In the genomic region with DNA sequence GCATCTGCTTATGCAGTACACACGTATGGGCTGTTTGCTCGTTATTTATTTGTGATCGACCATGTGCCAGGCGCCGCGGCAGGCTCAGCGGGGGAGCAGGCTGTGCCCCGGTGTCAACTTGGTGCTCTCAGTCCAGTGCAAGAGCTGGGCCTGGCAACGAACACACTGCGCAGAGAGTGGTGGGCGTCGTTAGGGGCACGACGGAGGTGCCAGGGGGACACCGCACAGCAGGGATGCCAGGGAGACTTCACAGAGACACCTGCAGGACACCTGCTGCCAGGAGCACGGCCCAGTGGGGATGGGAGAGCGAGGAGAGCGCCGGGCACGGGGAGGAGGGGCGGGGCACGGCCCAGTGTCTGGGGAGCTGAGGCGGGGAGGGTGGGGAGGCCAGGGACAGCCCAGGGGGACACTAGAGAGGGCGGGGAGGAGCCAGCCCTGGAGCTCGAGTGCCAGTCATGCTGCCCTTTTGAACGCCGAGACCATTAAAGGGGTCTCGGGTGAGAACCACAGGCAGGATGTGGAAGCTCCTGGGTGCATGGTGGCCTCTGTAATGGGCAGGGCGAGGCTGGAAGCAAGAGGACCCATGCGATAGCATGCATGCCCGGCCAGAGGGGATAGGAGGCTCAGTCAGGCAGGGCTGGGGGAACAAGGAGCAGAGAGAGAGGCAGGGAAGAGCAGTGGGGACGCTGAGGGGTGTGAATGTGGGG, we compare ENCODE assay signal across 16 cellular contexts. TPM values are rescaled to one million over a fixed set of nuclear protein-coding genes. Genes with fewer than 3 reads are reported as not detected.
DNase-seq lines count a peak whose midpoint lies in the region; ATAC-seq, FAIRE-seq and TF ChIP-seq lines count a peak whose summit lies in the region.
"Had no signal": no experiment of that assay in that cellular context is flagged by ENCODE, and none has a peak within 500 bp of the region (broad histone marks: within the 10 kb centered on the region; RNA-seq: fewer than 3 reads in every experiment).

No MANE protein-coding gene starts in this region.

- H3K36me3 Mint-ChIP-seq in activated T-cell treated with anti-CD3 and anti-CD28 coated beads, Interleukin-2, amount 50 U/mL, for 72 hours (ENCODE audit: insufficient read depth in 2 of 2) = peaks cover 5 to 6% of the 10 kb centered on the region in 2 donors
- no peaks in the 10 kb centered on the region for H3K36me3 Mint-ChIP-seq in stimulated activated memory B cell treated with anti-CD40 and anti-IgM and Interleukin-4, amounts not matched to agents 10 μg/mL and 1 μg/mL and 100 μg/mL, for 72 hours
- no peaks in the 10 kb centered on the region for H3K36me3 Mint-ChIP-seq in progenitor cell of endocrine pancreas (ENCODE audit: insufficient read depth)

- no peak for FAIRE-seq in kidney (lab: Jason Lieb, UNC)
- FAIRE-seq: HepG2 had no signal

- H3K27me3 Mint-ChIP-seq in activated T-cell treated with anti-CD3 and anti-CD28 coated beads, Interleukin-2, amount 50 U/mL, for 72 hours (ENCODE audit: low read depth) = peaks cover 67% of the 10 kb centered on the region
- peaks cover 70% of the 10 kb centered on the region for H3K27me3 Mint-ChIP-seq in stimulated activated memory B cell treated with anti-CD40 and anti-IgM and Interleukin-4, amounts not matched to agents 10 μg/mL and 1 μg/mL and 100 μg/mL, for 72 hours
- H3K27me3 Mint-ChIP-seq in progenitor cell of endocrine pancreas = peaks cover 76% of the 10 kb centered on the region

- no peak overlapping the region for H3K27ac ChIP-seq in kidney (ENCODE audit: low read depth in 2 of 2, low read length in 2 of 2)

- no peak for DNase-seq in activated T-cell treated with anti-CD3 and anti-CD28 coated beads, Interleukin-2, amount 50 U/mL, for 72 hours
- DNase-seq in activated T-cell treated with anti-CD3 and anti-CD28 coated beads, Interleukin-2, amount 50 U/mL, for 1 hour = no peak
- DNase-seq in NCI-H2171 treated with DMSO at 0.1 percent for 48 hours (lab: John Stamatoyannopoulos, UW) (peak; percentile 77), kidney (peak; percentile 72), progenitor cell of endocrine pancreas (ENCODE audit: low spot score, unreplicated experiment) (no peak), NCI-H187 (lab: John Stamatoyannopoulos, UW) (no peak)
- DNase-seq: ACHN, BE2C, NCI-H1092 treated with DMSO at 0.1 percent for 48 hours, NCI-H2081 treated with DMSO at 0.1 percent for 48 hours, NCI-H226, NCI-H82 had no signal

- intact Hi-C loops in kidney (cut with DNase I) = loop anchor here (10.0 kb wide), 1 partner anchor 196 kb away; no protein-coding TSS in a partner anchor

- TF ChIP-seq CTCF in kidney (IDR thresholded peaks at IDR 0.05; ENCODE audit: borderline replicate concordance, extremely low read depth, insufficient read depth) = no peak
- no peak for TF ChIP-seq CTCF in progenitor cell of endocrine pancreas (IDR thresholded peaks at IDR 0.05; ENCODE audit: unreplicated experiment)

- peak overlapping the region; percentile 44 to 65 for H3K4me3 Mint-ChIP-seq in activated T-cell treated with anti-CD3 and anti-CD28 coated beads, Interleukin-2, amount 50 U/mL, for 72 hours
- peak overlapping the region; percentile 3 for H3K4me3 Mint-ChIP-seq in stimulated activated memory B cell treated with anti-CD40 and anti-IgM and Interleukin-4, amounts not matched to agents 10 μg/mL and 1 μg/mL and 100 μg/mL, for 72 hours
- no peak overlapping the region for H3K4me3 Mint-ChIP-seq in progenitor cell of endocrine pancreas (ENCODE audit: low read depth)

- H3K9me3 ChIP-seq in kidney (ENCODE audit: control insufficient read depth in 1 of 2, low read length in 2 of 2) = peaks cover 0 to 9% of the 10 kb centered on the region in 2 donors

- H3K27ac Mint-ChIP-seq in activated T-cell treated with anti-CD3 and anti-CD28 coated beads, Interleukin-2, amount 50 U/mL, for 72 hours = no peak overlapping the region
- H3K27ac Mint-ChIP-seq in stimulated activated memory B cell treated with anti-CD40 and anti-IgM and Interleukin-4, amounts not matched to agents 10 μg/mL and 1 μg/mL and 100 μg/mL, for 72 hours = no peak overlapping the region
- H3K27ac Mint-ChIP-seq in progenitor cell of endocrine pancreas = no peak overlapping the region

- H3K36me3 ChIP-seq in kidney (ENCODE audit: control insufficient read depth in 1 of 2, insufficient read depth in 2 of 2, low read length in 2 of 2) = no peaks in the 10 kb centered on the region
- H3K36me3 ChIP-seq: BE2C, MG63 had no signal

- ATAC-seq in activated T-cell treated with anti-CD3 and anti-CD28 coated beads, Interleukin-2, amount 50 U/mL, for 72 hours (replicated peaks in 1 of 2) = no peak
- ATAC-seq in stimulated activated memory B cell treated with anti-CD40 and anti-IgM and Interleukin-4, amounts not matched to agents 10 μg/mL and 1 μg/mL and 100 μg/mL, for 72 hours = no peak
- ATAC-seq: HepG2 had no signal

- no peak overlapping the region for H3K4me3 ChIP-seq in kidney (ENCODE audit: low read length in 2 of 2)

- peaks cover 19% of the 10 kb centered on the region for H3K4me1 Mint-ChIP-seq in activated T-cell treated with anti-CD3 and anti-CD28 coated beads, Interleukin-2, amount 50 U/mL, for 72 hours (ENCODE audit: low read depth)
- peaks cover 18% of the 10 kb centered on the region for H3K4me1 Mint-ChIP-seq in stimulated activated memory B cell treated with anti-CD40 and anti-IgM and Interleukin-4, amounts not matched to agents 10 μg/mL and 1 μg/mL and 100 μg/mL, for 72 hours
- H3K4me1 Mint-ChIP-seq in progenitor cell of endocrine pancreas (ENCODE audit: low read depth) = peaks cover 4% of the 10 kb centered on the region

- H3K9me3 Mint-ChIP-seq in activated T-cell treated with anti-CD3 and anti-CD28 coated beads, Interleukin-2, amount 50 U/mL, for 72 hours = peaks cover 0 to 4% of the 10 kb centered on the region in 2 donors
- H3K9me3 Mint-ChIP-seq in stimulated activated memory B cell treated with anti-CD40 and anti-IgM and Interleukin-4, amounts not matched to agents 10 μg/mL and 1 μg/mL and 100 μg/mL, for 72 hours = peaks cover 3% of the 10 kb centered on the region
- H3K9me3 Mint-ChIP-seq in progenitor cell of endocrine pancreas (ENCODE audit: low read depth) = peaks cover 3% of the 10 kb centered on the region

- H3K9ac ChIP-seq in kidney (ENCODE audit: low read length in 2 of 2) = no peak overlapping the region

- H3K4me1 ChIP-seq in kidney (ENCODE audit: control insufficient read depth in 1 of 2, insufficient read depth in 1 of 2, low read depth in 1 of 2, low read length in 2 of 2) = peaks cover 0 to 3% of the 10 kb centered on the region in 2 donors
- H3K4me1 ChIP-seq: BE2C had no signal

RNA-seq across cellular contexts. Expression of a gene that starts 0.7 kb away (rescaled TPM):
- not detected for total RNA-seq in activated T-cell treated with anti-CD3 and anti-CD28 coated beads, Interleukin-2, amount 50 U/mL, for 72 hours
- total RNA-seq in kidney (1.8 TPM), progenitor cell of endocrine pancreas (not detected in 2 replicates)
- polyA plus RNA-seq in kidney (ENCODE audit: insufficient read depth, low read depth, low replicate concordance) = 1.0 TPM
- total RNA-seq: H7, HepG2 had no signal
- polyA plus RNA-seq: HepG2 had no signal

RNA-seq across cellular contexts. Expression of a gene that starts 7.5 kb away (rescaled TPM):
- not detected for total RNA-seq in activated T-cell treated with anti-CD3 and anti-CD28 coated beads, Interleukin-2, amount 50 U/mL, for 72 hours
- total RNA-seq in kidney (0.19 TPM), progenitor cell of endocrine pancreas (0.19 TPM in 1 of 2 replicates, not detected in the other)
- 0.37 TPM for polyA plus RNA-seq in kidney (ENCODE audit: insufficient read depth, low read depth, low replicate concordance)
- total RNA-seq: HepG2 had no signal
- polyA plus RNA-seq: HepG2 had no signal

Comparison
In these comparisons a context has a peak if more than half of its experiments do, and no peak if none do; other contexts are left out.
1. DNase-seq: peak in NCI-H2171 treated with DMSO at 0.1 percent for 48 hours (single experiment) and kidney (single experiment); none in activated T-cell treated with anti-CD3 and anti-CD28 coated beads, Interleukin-2, amount 50 U/mL, for 72 hours (0 of 2), activated T-cell treated with anti-CD3 and anti-CD28 coated beads, Interleukin-2, amount 50 U/mL, for 1 hour (single experiment), progenitor cell of endocrine pancreas (single experiment) and NCI-H187 (0 of 2).